ENCODE assay signal across 16 cellular contexts in genomic region chr13:45482571-45483173, GRCh38. TPM values are rescaled to one million over a fixed set of nuclear protein-coding genes. Genes with fewer than 3 reads are reported as not detected.
DNase-seq lines count a peak whose midpoint lies in the region; ATAC-seq and TF ChIP-seq lines count a peak whose summit lies in the region.
"Had no signal": no experiment of that assay in that cellular context is flagged by ENCODE, and none has a peak within 500 bp of the region (broad histone marks: within the 10 kb centered on the region; RNA-seq: fewer than 3 reads in every experiment).

No MANE protein-coding gene starts in this region.

- TF ChIP-seq CTCF in A673 (conservative IDR thresholded peaks at IDR 0.05; ENCODE audit: low read depth, low read length) (no peak), H9 (conservative IDR thresholded peaks at IDR 0.05) (no peak)

- H2AFZ ChIP-seq in GM23248 (no peak overlapping the region), H9 (ENCODE audit: low read length) (no peak overlapping the region)

- H3K79me2 ChIP-seq in GM23248 (ENCODE audit: insufficient read depth) (peaks cover 67% of the 10 kb centered on the region), H9 (ENCODE audit: insufficient read depth, low read length) (no peaks in the 10 kb centered on the region)

- H3K36me3 ChIP-seq in A673 (ENCODE audit: insufficient read depth, low read length, poor library complexity, severe bottlenecking) (peaks cover 25% of the 10 kb centered on the region), GM23248 (ENCODE audit: low read depth) (peaks cover 34% of the 10 kb centered on the region)

- no peak overlapping the region for H3K56ac ChIP-seq in H9 (ENCODE audit: insufficient read length, low read depth, low read length)

- H3K4me2 ChIP-seq in GM23248 (ENCODE audit: unreplicated experiment) (peak overlapping the region; percentile 66), H9 (ENCODE audit: insufficient read depth, insufficient read length, low read length) (no peak overlapping the region)

- peaks cover 14% of the 10 kb centered on the region for H3K4me1 Mint-ChIP-seq in activated naive CD8-positive, alpha-beta T cell treated with anti-CD3 and anti-CD28 coated beads for 36 hours
- no peaks in the 10 kb centered on the region for H3K4me1 Mint-ChIP-seq in H9
- H3K4me1 Mint-ChIP-seq: naive B cell had no signal

- no peak overlapping the region for H4K5ac ChIP-seq in H9 (ENCODE audit: insufficient read length, low read depth, low read length)

- H4K20me1 ChIP-seq in GM23248 (ENCODE audit: insufficient read depth) = no peaks in the 10 kb centered on the region
- H4K20me1 ChIP-seq in H9 (ENCODE audit: control insufficient read depth, insufficient read depth, insufficient read length) = no peaks in the 10 kb centered on the region

- H3K4me3 Mint-ChIP-seq in activated naive CD8-positive, alpha-beta T cell treated with anti-CD3 and anti-CD28 coated beads for 36 hours = no peak overlapping the region
- no peak overlapping the region for H3K4me3 Mint-ChIP-seq in H9
- H3K4me3 Mint-ChIP-seq: naive B cell; T-helper 1 cell treated with Interleukin-12 subunit alpha and Interleukin-12 subunit beta and Interleukin-4 antibody, amounts not matched to agents 30 μg/mL and 1 μg/mL, for 36 hours had no signal

- H4K91ac ChIP-seq in H9 (ENCODE audit: insufficient read length, low read depth, low read length) = no peak overlapping the region

- H3K18ac ChIP-seq in H9 (ENCODE audit: insufficient read length, low read depth, low read length) = no peak overlapping the region

- POLR2A ChIA-PET in A673 (lab: Charles Lee; ENCODE audit: low non-redundant PET) = no interaction called here

- H3K9ac ChIP-seq in GM23248 (peak overlapping the region; percentile 2; the same call in 1 of the 2 replicates), H9 (ENCODE audit: extremely low read depth, insufficient read length, low read length) (no peak overlapping the region)

- no peak overlapping the region for H2BK5ac ChIP-seq in H9 (ENCODE audit: insufficient read length, low read length)

- BruUV-seq in A673 (replicated peaks; lab: Mats Ljungman, UMichigan) = no TSS peak

- H3K9me2 ChIP-seq in GM23248 (ENCODE audit: insufficient read depth) = no peaks in the 10 kb centered on the region

- H3K27me3 ChIP-seq in A673 (replicated peaks; ENCODE audit: insufficient read depth, low read depth, low read length, poor library complexity) (no peaks in the 10 kb centered on the region), GM23248 (replicated peaks; ENCODE audit: insufficient read depth) (no peaks in the 10 kb centered on the region), H9 (ENCODE audit: insufficient read depth, low read length) (no peaks in the 10 kb centered on the region)

- H3K27ac ChIP-seq in A673 (ENCODE audit: low read depth, low read length, poor library complexity, severe bottlenecking) (peak overlapping the region; percentile 59), GM23248 (peak overlapping the region; percentile 41), H9 (ENCODE audit: insufficient read length, low read depth, low read length) (no peak overlapping the region)

- no peak for ATAC-seq in GM21717 (IDR thresholded peaks at IDR 0.05; ENCODE audit: unreplicated experiment)
- ATAC-seq in GM21786 (IDR thresholded peaks at IDR 0.05; ENCODE audit: unreplicated experiment) = no peak
- ATAC-seq: right cardiac atrium had no signal

- no peaks in the 10 kb centered on the region for H3K9me3 Mint-ChIP-seq in activated naive CD8-positive, alpha-beta T cell treated with anti-CD3 and anti-CD28 coated beads for 36 hours
- H3K9me3 Mint-ChIP-seq in H9 = peaks cover 10 to 11% of the 10 kb centered on the region in 2 experiments; a peak in 3 of 5 replicates
- H3K9me3 Mint-ChIP-seq: activated T-helper 2 cell treated with anti-CD3 and anti-CD28 coated beads, Interferon-gamma antibody, Interleukin-2, Interleukin-4, amounts not matched to agents 10 μg/mL and 5 μg/mL and 100 μg/mL, durations not matched to agents 14 hours and 24 hours and 36 hours; naive B cell; T-helper 1 cell treated with Interleukin-12 subunit alpha and Interleukin-12 subunit beta and Interleukin-4 antibody, amounts not matched to agents 30 μg/mL and 1 μg/mL, for 36 hours had no signal

- peaks cover 31% of the 10 kb centered on the region for H3F3A ChIP-seq in GM23248 (ENCODE audit: insufficient read depth)

- intact Hi-C loops in A673 (cut with micrococcal nuclease; ENCODE audit: unreplicated experiment) = no loop called here

- H2AK5ac ChIP-seq in H9 (ENCODE audit: insufficient read length, low read length) = no peak overlapping the region

- no peak overlapping the region for H3K23ac ChIP-seq in H9 (ENCODE audit: insufficient read length, low read depth, low read length)

- peaks cover 18% of the 10 kb centered on the region for H3K36me3 Mint-ChIP-seq in activated naive CD8-positive, alpha-beta T cell treated with anti-CD3 and anti-CD28 coated beads for 36 hours
- H3K36me3 Mint-ChIP-seq in H9 (ENCODE audit: insufficient read depth in 1 of 3, low read depth in 3 of 3) = peaks cover 32 to 63% (median 44%) of the 10 kb centered on the region in 3 experiments

- H3T11ph ChIP-seq in H9 (ENCODE audit: low read length) = no peak overlapping the region

- peaks cover 33% of the 10 kb centered on the region for H3K4me1 ChIP-seq in A673 (ENCODE audit: insufficient read depth, low read length, poor library complexity, severe bottlenecking)
- H3K4me1 ChIP-seq in GM23248 (ENCODE audit: insufficient read depth) = peaks cover 21% of the 10 kb centered on the region
- no peaks in the 10 kb centered on the region for H3K4me1 ChIP-seq in H9 (ENCODE audit: insufficient read depth, low read length)

- H3K14ac ChIP-seq in H9 (ENCODE audit: insufficient read depth, low read length) = no peak overlapping the region

- no peak overlapping the region for H2BK120ac ChIP-seq in H9 (ENCODE audit: low read depth, low read length, poor library complexity, severe bottlenecking)

- in situ Hi-C loops in GM23248 (cut with MboI) = no loop called here

- H2BK12ac ChIP-seq in H9 (ENCODE audit: insufficient read length, low read depth, low read length) = no peak overlapping the region

- no peak overlapping the region for H4K8ac ChIP-seq in H9 (replicated peaks; ENCODE audit: insufficient read length, low read depth, low read length)

- H2BK20ac ChIP-seq in H9 (ENCODE audit: low read depth, low read length, poor library complexity, severe bottlenecking) = no peak overlapping the region

- no peak overlapping the region for H3K4ac ChIP-seq in H9 (ENCODE audit: low read depth, low read length)

- H3K4me3 ChIP-seq in A673 (ENCODE audit: low read depth, low read length, poor library complexity, severe bottlenecking) = no peak overlapping the region
- peak overlapping the region; percentile 35 for H3K4me3 ChIP-seq in GM23248

- 15 to 16% methylated on average over 3 of the region's 3 CpGs for WGBS in GM23248 (ENCODE audit: low coverage in 1 of 2, low lambda C conversion rate in 2 of 2, missing lambda C conversion rate in 2 of 2), 2 experiments
- WGBS in H9 (ENCODE audit: extremely low coverage, insufficient read length, low lambda C conversion rate) = no CpG with 5 or more reads among the region's 3 CpGs

- H3K79me1 ChIP-seq in H9 (ENCODE audit: insufficient read depth, low read depth, low read length, poor library complexity, severe bottlenecking) = no peaks in the 10 kb centered on the region

- CTCF ChIA-PET in A673 (lab: Charles Lee) = no interaction called here

- H2BK15ac ChIP-seq in H9 (ENCODE audit: low read depth, low read length) = no peak overlapping the region

- DNase-seq in A673 (ENCODE audit: low spot score) (peak; percentile 11), GM23248 (peak; percentile 67), glomerular endothelial cell (ENCODE audit: extremely low read depth, low read depth, low spot score) (peak; percentile 27), H9 (no peak), cerebellum (ENCODE audit: low spot score) (no peak)
- no peak for DNase-seq in activated naive CD8-positive, alpha-beta T cell treated with anti-CD3 and anti-CD28 coated beads for 36 hours
- DNase-seq: activated CD4-positive, alpha-beta T cell treated with anti-CD3 and anti-CD28 coated beads for 4 hours; caudate nucleus; DND-41; naive B cell; NCI-H2171; right cardiac atrium had no signal

- H3K9me3 ChIP-seq in A673 (ENCODE audit: low read depth, low read length, poor library complexity, severe bottlenecking) (no peaks in the 10 kb centered on the region), GM23248 (ENCODE audit: low read depth) (no peaks in the 10 kb centered on the region), H9 (ENCODE audit: control insufficient read depth, low read depth, low read length) (peaks cover 7% of the 10 kb centered on the region)

- no peaks in the 10 kb centered on the region for H3K23me2 ChIP-seq in H9 (ENCODE audit: insufficient read length, low read depth, low read length, poor library complexity, severe bottlenecking)

- no peaks in the 10 kb centered on the region for H3K27me3 Mint-ChIP-seq in activated naive CD8-positive, alpha-beta T cell treated with anti-CD3 and anti-CD28 coated beads for 36 hours
- no peaks in the 10 kb centered on the region for H3K27me3 Mint-ChIP-seq in H9 (ENCODE audit: low read depth)
- H3K27me3 Mint-ChIP-seq: naive B cell had no signal

- H3K27ac Mint-ChIP-seq in activated naive CD8-positive, alpha-beta T cell treated with anti-CD3 and anti-CD28 coated beads for 36 hours = peak overlapping the region; percentile 62
- no peak overlapping the region for H3K27ac Mint-ChIP-seq in H9
- H3K27ac Mint-ChIP-seq: activated T-helper 2 cell treated with anti-CD3 and anti-CD28 coated beads, Interferon-gamma antibody, Interleukin-2, Interleukin-4, amounts not matched to agents 10 μg/mL and 5 μg/mL and 100 μg/mL, durations not matched to agents 14 hours and 24 hours and 36 hours; T-helper 1 cell treated with Interleukin-12 subunit alpha and Interleukin-12 subunit beta and Interleukin-4 antibody, amounts not matched to agents 30 μg/mL and 1 μg/mL, for 36 hours had no signal

RNA-seq across cellular contexts. Expression of gene COG3, which starts 17.9 kb away (rescaled TPM):
- total RNA-seq in A673 (2021) = 20.3 and 24.3 TPM in 2 replicates
- 17.9 and 26.7 TPM in 2 replicates for total RNA-seq in GM23248 (2014; rRNA removed; shearing (Covaris generic))
- 16.6 and 19.3 TPM in 2 replicates for polyA plus RNA-seq in GM23248 (2016; fragmentation: Nextera tagmentation; extraction: Ambion mirVana)
- 10 to 100 TPM; 17.1 to 17.4 TPM for total RNA-seq in activated naive CD8-positive, alpha-beta T cell treated with anti-CD3 and anti-CD28 coated beads for 36 hours
- total RNA-seq in glomerular endothelial cell = 15.3 and 21.9 TPM in 2 replicates
- total RNA-seq in H9 (2021) = 15.6 and 16.5 TPM in 2 replicates
- total RNA-seq in cerebellum = 48.5 TPM

Comparison
In these comparisons a context has a peak if more than half of its experiments do, and no peak if none do; other contexts are left out.
1. DNase-seq: peak in A673 (single experiment), GM23248 (single experiment) and glomerular endothelial cell (single experiment); none in activated naive CD8-positive, alpha-beta T cell treated with anti-CD3 and anti-CD28 coated beads for 36 hours (single experiment), H9 (single experiment) and cerebellum (single experiment).